In genomic region chr17:27559996-27560481, GRCh38 we compare ENCODE assay signal across 9 cellular contexts.
DNase-seq lines count a peak whose midpoint lies in the region; ATAC-seq, FAIRE-seq and TF ChIP-seq lines count a peak whose summit lies in the region.
"Had no signal": no experiment of that assay in that cellular context is flagged by ENCODE, and none has a peak within 500 bp of the region (broad histone marks: within the 10 kb centered on the region; RNA-seq: fewer than 3 reads in every experiment).

No MANE protein-coding gene starts in this region.

- CTCF ChIA-PET in K562 (lab: Yijun Ruan, JAX; ENCODE audit: low intra/inter-chr PET ratio): no interaction called here

- BruUV-seq in K562 (replicated peaks; lab: Mats Ljungman, UMichigan): no TSS peak

- TF ChIP-seq RAD21 in Ishikawa (IDR thresholded peaks at IDR 0.05; ENCODE audit: low read depth) (no peak), K562 (CRISPR knock-in tag; conservative IDR thresholded peaks at IDR 0.05 in 1 of 2, IDR thresholded peaks at IDR 0.05 in 1 of 2) (no peak)

- peaks cover 0 to 13% of the 10 kb centered on the region in 2 experiments; a peak in 3 of 5 replicates for H3K4me1 ChIP-seq in K562 (replicated peaks in 1 of 2; ENCODE audit: control insufficient read depth in 2 of 2, insufficient read depth in 2 of 2, low read length in 2 of 2)
- peaks cover 0 to 22% (median 19%) of the 10 kb centered on the region in 4 donors for H3K4me1 ChIP-seq in tibial artery

- in situ Hi-C loops in K562 (cut with MboI): no loop called here

- H3K27me3 ChIP-seq in K562 (ENCODE audit: control insufficient read depth in 2 of 2, insufficient read depth in 2 of 2, low read length in 2 of 2) (no peaks in the 10 kb centered on the region), tibial artery (no peaks in the 10 kb centered on the region)

- no peak overlapping the region for H3K4me3 ChIP-seq in K562
- peak overlapping the region; percentile 0 to 19 for H3K4me3 ChIP-seq in tibial artery

- H3K27ac ChIP-seq in K562 (ENCODE audit: extremely low read depth, low read depth, low read length) (no peak overlapping the region), tibial artery (peak overlapping the region; percentile 6 to 49)
- H3K27ac ChIP-seq: HL-60 had no signal

- FAIRE-seq in K562 (lab: Jason Lieb, UNC): no peak

- TF ChIP-seq EP300 in Ishikawa (IDR thresholded peaks at IDR 0.05; ENCODE audit: borderline replicate concordance) (no peak), K562 (IDR thresholded peaks at IDR 0.05; ENCODE audit: low read length) (no peak)

- DNase-seq in K562 (ENCODE audit: extremely low read depth in 1 of 4, low spot score in 3 of 4) (no peak), left kidney (ENCODE audit: low read depth, low spot score) (peak; percentile 85), tibial artery (peak; percentile 56 to 80), SKM-1 (lab: John Stamatoyannopoulos, UW; ENCODE audit: unreplicated experiment) (no peak)
- no peak for DNase-seq in stimulated activated CD4-positive, alpha-beta T cell treated with anti-CD3 and anti-CD28 coated beads, Interleukin-2, amount 100 ng/mL, for 48 hours
- DNase-seq: activated naive CD8-positive, alpha-beta T cell treated with anti-CD3 and anti-CD28 coated beads, Interleukin-2, amount 10 ng/mL, durations not matched to agents 7 days and 5 days had no signal

- 46% methylated on average over 11 of the region's 11 CpGs for WGBS in K562 (ENCODE audit: insufficient coverage, low coverage, missing lambda C conversion rate)

- H3K79me2 ChIP-seq in K562 (ENCODE audit: control insufficient read depth, insufficient read depth, low read length): no peaks in the 10 kb centered on the region

- intact Hi-C loops in K562 (cut with micrococcal nuclease) (no loop called here), tibial artery (cut with DNase I; ENCODE audit: low total_unique reads) (no loop called here)

- TF ChIP-seq POLR2A in K562 (conservative IDR thresholded peaks at IDR 0.05): no peak

- POLR2A ChIA-PET in K562 (lab: Yijun Ruan, JAX): interaction anchor here (0.6 to 2.0 kb wide), 7 partner anchors 9 to 267 kb away, joined by 3 to 6 read pairs (median 4); no protein-coding TSS in a partner anchor

- H3K9me1 ChIP-seq in K562 (ENCODE audit: control insufficient read depth, insufficient read depth, low read length): no peaks in the 10 kb centered on the region

- no peak overlapping the region for H3K9ac ChIP-seq in K562 (ENCODE audit: insufficient read depth in 1 of 2, low read depth in 2 of 2, low read length in 2 of 2)

- peaks cover 44% of the 10 kb centered on the region; the same call in 2 of the 3 replicates for H3K36me3 ChIP-seq in K562 (ENCODE audit: control insufficient read depth, insufficient read depth, low read length)
- no peaks in the 10 kb centered on the region for H3K36me3 ChIP-seq in tibial artery

- no peak overlapping the region for H3K4me2 ChIP-seq in K562 (ENCODE audit: insufficient read depth, low read length)

- no peaks in the 10 kb centered on the region for H4K20me1 ChIP-seq in K562 (replicated peaks; ENCODE audit: control insufficient read depth, insufficient read depth, low read length)

- H3K9me3 ChIP-seq in K562 (replicated peaks; ENCODE audit: control insufficient read depth, insufficient read depth, low read depth, low read length) (peaks cover 4% of the 10 kb centered on the region), tibial artery (no peaks in the 10 kb centered on the region)

- peak; percentile 60 for ATAC-seq in K562
- no peak for ATAC-seq in GM18909 (IDR thresholded peaks at IDR 0.05; ENCODE audit: poor library complexity, unreplicated experiment)

- TF ChIP-seq CTCF in K562 (IDR thresholded peaks at IDR 0.05 in 2 of 3, conservative IDR thresholded peaks at IDR 0.05 in 1 of 3; ENCODE audit: insufficient read depth in 2 of 3, low read depth in 1 of 3, low read length in 3 of 3) (no peak), tibial artery (IDR thresholded peaks at IDR 0.05) (no peak)

- H2AFZ ChIP-seq in K562 (ENCODE audit: low read depth, low read length): no peak overlapping the region

TF ChIP-seq in Ishikawa, 13 proteins besides CTCF, POLR2A, EP300 and RAD21:
- peak; percentile 89 for TF ChIP-seq NFIC (IDR thresholded peaks at IDR 0.05)
- 0 out of 2 replicates have a peak, but pooled peaks have one; percentile 36 for TF ChIP-seq TCF12 (IDR thresholded peaks at IDR 0.05; ENCODE audit: low read depth)
- no peak for TF ChIP-seq YY1 (IDR thresholded peaks at IDR 0.05; ENCODE audit: low read depth)
- TF ChIP-seq MAX (IDR thresholded peaks at IDR 0.05): 0 out of 2 replicates have a peak, but pooled peaks have one; percentile 25
- TF ChIP-seq TEAD4 (IDR thresholded peaks at IDR 0.05): no peak

TF ChIP-seq in K562, 482 proteins besides CTCF, POLR2A, EP300 and RAD21:
- TF ChIP-seq MIER1 (IDR thresholded peaks at IDR 0.05; ENCODE audit: low read depth) (peak; percentile 69; the same call in 1 of the 2 replicates), HNRNPK (IDR thresholded peaks at IDR 0.05; ENCODE audit: low read depth, low read length, poor library complexity, severe bottlenecking) (no peak), NFIX (CRISPR knock-in tag; IDR thresholded peaks at IDR 0.05; ENCODE audit: low read depth) (peak; percentile 37; the same call in 1 of the 2 replicates), NFIC (IDR thresholded peaks at IDR 0.05) (peak; percentile 86), SOX6 (IDR thresholded peaks at IDR 0.05) (no peak), MYC (IDR thresholded peaks at IDR 0.05; ENCODE audit: low read depth, low read length) (peak; percentile 45; the same call in 1 of the 2 replicates), MYC (CRISPR knock-in tag; IDR thresholded peaks at IDR 0.05; ENCODE audit: borderline replicate concordance, low read depth) (no peak)
TF ChIP-seq in K562: peak in this region for 4.

Comparison
In these comparisons a context has a peak if more than half of its experiments do, and no peak if none do; other contexts are left out.
1. DNase-seq: peak in left kidney (single experiment) and tibial artery (2 of 2); none in K562 (0 of 4), SKM-1 (single experiment) and stimulated activated CD4-positive, alpha-beta T cell treated with anti-CD3 and anti-CD28 coated beads, Interleukin-2, amount 100 ng/mL, for 48 hours (0 of 2).